10 cellular contexts compared by ENCODE assay signal in genomic region chr10:29849434-29849833, GRCh38.
A peak's percentile ranks its signal among the peaks of the same experiment; 100 is the strongest.
DNase-seq lines count a peak whose midpoint lies in the region; ATAC-seq and TF ChIP-seq lines count a peak whose summit lies in the region.
"Had no signal": no experiment of that assay in that cellular context is flagged by ENCODE, and none has a peak within 500 bp of the region (broad histone marks: within the 10 kb centered on the region; RNA-seq: fewer than 3 reads in every experiment).

No MANE protein-coding gene starts in this region.

- H3K27ac Mint-ChIP-seq in dendritic cell treated with granulocyte-macrophage colony-stimulating factor and Interleukin-4, amounts not matched to agents 40 ng/mL and 50 ng/mL, for 4 days = peak overlapping the region; percentile 67
- H3K27ac Mint-ChIP-seq: CD14-positive monocyte had no signal

- TF ChIP-seq POLR2A in body of pancreas (IDR thresholded peaks at IDR 0.05) = no peak

- TF ChIP-seq CTCF in Loucy (conservative IDR thresholded peaks at IDR 0.05; ENCODE audit: low read length) = no peak
- TF ChIP-seq CTCF in body of pancreas (IDR thresholded peaks at IDR 0.05) = no peak

- H3K4me1 Mint-ChIP-seq in dendritic cell treated with granulocyte-macrophage colony-stimulating factor and Interleukin-4, amounts not matched to agents 40 ng/mL and 50 ng/mL, for 4 days (ENCODE audit: low read depth) = peaks cover 14% of the 10 kb centered on the region

- no peaks in the 10 kb centered on the region for H3K79me2 ChIP-seq in Loucy (ENCODE audit: insufficient read depth, low read length)

- peak overlapping the region; percentile 27 for H3K4me3 ChIP-seq in Loucy (ENCODE audit: low read length, poor library complexity, severe bottlenecking)
- H3K4me3 ChIP-seq in mucosa of rectum (ENCODE audit: low read length in 2 of 2) = peak overlapping the region in 1 of 2 donors; percentile 28
- H3K4me3 ChIP-seq in body of pancreas = no peak overlapping the region
- H3K4me3 ChIP-seq: pancreas had no signal

- H3K36me3 ChIP-seq in Loucy (ENCODE audit: insufficient read depth, low read length) (no peaks in the 10 kb centered on the region), mucosa of rectum (ENCODE audit: control insufficient read depth in 2 of 2, insufficient read depth in 2 of 2, low read length in 2 of 2) (no peaks in the 10 kb centered on the region), body of pancreas (replicated peaks in 1 of 2; ENCODE audit: insufficient read depth in 1 of 2, low read depth in 2 of 2) (no peaks in the 10 kb centered on the region)
- H3K36me3 ChIP-seq: pancreas had no signal

- ATAC-seq in HG03108 (IDR thresholded peaks at IDR 0.05; ENCODE audit: unreplicated experiment) (no peak), body of pancreas (no peak)

- H3K4me3 Mint-ChIP-seq in dendritic cell treated with granulocyte-macrophage colony-stimulating factor and Interleukin-4, amounts not matched to agents 40 ng/mL and 50 ng/mL, for 4 days = peak overlapping the region; percentile 34

- DNase-seq in A172 (ENCODE audit: low spot score) = peak; percentile 90
- no peak for DNase-seq in NOMO-1 treated with dmso at 0.1 percent for 144 hours (lab: John Stamatoyannopoulos, UW; ENCODE audit: unreplicated experiment)
- no peak for DNase-seq in NCI-H2227 (lab: John Stamatoyannopoulos, UW; ENCODE audit: unreplicated experiment)
- no peak for DNase-seq in body of pancreas
- DNase-seq: pancreas had no signal

- H3K27me3 Mint-ChIP-seq in dendritic cell treated with granulocyte-macrophage colony-stimulating factor and Interleukin-4, amounts not matched to agents 40 ng/mL and 50 ng/mL, for 4 days = peaks cover 2% of the 10 kb centered on the region

- H3K9me3 ChIP-seq in Loucy (ENCODE audit: insufficient read depth, low read depth, low read length) (no peaks in the 10 kb centered on the region), mucosa of rectum (ENCODE audit: control insufficient read depth in 2 of 2, low read length in 2 of 2) (no peaks in the 10 kb centered on the region), body of pancreas (peaks cover 0 to 3% (median 0%) of the 10 kb centered on the region in 3 donors)
- H3K9me3 ChIP-seq: pancreas had no signal

- H3K9me3 Mint-ChIP-seq in dendritic cell treated with granulocyte-macrophage colony-stimulating factor and Interleukin-4, amounts not matched to agents 40 ng/mL and 50 ng/mL, for 4 days = peaks cover 7% of the 10 kb centered on the region

- H2AFZ ChIP-seq in Loucy (ENCODE audit: low read length) = no peak overlapping the region

- no peaks in the 10 kb centered on the region for H3F3A ChIP-seq in Loucy (ENCODE audit: low read depth)

- no peaks in the 10 kb centered on the region for H3K9me2 ChIP-seq in Loucy (replicated peaks; ENCODE audit: low read depth, low read length)

- no peaks in the 10 kb centered on the region for H3K36me3 Mint-ChIP-seq in dendritic cell treated with granulocyte-macrophage colony-stimulating factor and Interleukin-4, amounts not matched to agents 40 ng/mL and 50 ng/mL, for 4 days (ENCODE audit: low read depth)
- H3K36me3 Mint-ChIP-seq: CD14-positive monocyte had no signal

- H3K27me3 ChIP-seq in Loucy (ENCODE audit: insufficient read depth, low read length, poor library complexity, severe bottlenecking) (no peaks in the 10 kb centered on the region), mucosa of rectum (ENCODE audit: control insufficient read depth in 2 of 2, insufficient read depth in 2 of 2, low read length in 2 of 2) (no peaks in the 10 kb centered on the region), body of pancreas (no peaks in the 10 kb centered on the region)
- H3K27me3 ChIP-seq: pancreas had no signal

- WGBS in body of pancreas, 2 donors = 54 to 84% methylated on average over 5 of the region's 5 CpGs

- H3K4me1 ChIP-seq in Loucy (ENCODE audit: insufficient read depth, low read length, poor library complexity, severe bottlenecking) = peaks cover 17% of the 10 kb centered on the region
- H3K4me1 ChIP-seq in mucosa of rectum (ENCODE audit: control insufficient read depth in 2 of 2, insufficient read depth in 2 of 2, low read length in 2 of 2) = peaks cover 0 to 3% of the 10 kb centered on the region in 2 donors
- H3K4me1 ChIP-seq in body of pancreas = no peaks in the 10 kb centered on the region
- H3K4me1 ChIP-seq: pancreas had no signal

- intact Hi-C loops in dendritic cell treated with granulocyte-macrophage colony-stimulating factor and Interleukin-4, amounts not matched to agents 40 ng/mL and 50 ng/mL, for 4 days (cut with micrococcal nuclease) = no loop called here
- intact Hi-C loops in body of pancreas (cut with DNase I) = no loop called here

- no peaks in the 10 kb centered on the region for H4K20me1 ChIP-seq in Loucy (ENCODE audit: insufficient read depth, low read length, poor library complexity, severe bottlenecking)

- peak overlapping the region; percentile 58 to 64 for H3K27ac ChIP-seq in mucosa of rectum (ENCODE audit: low read depth in 2 of 2, low read length in 2 of 2)
- no peak overlapping the region for H3K27ac ChIP-seq in body of pancreas
- H3K27ac ChIP-seq: pancreas had no signal

- no peak overlapping the region for H3K9ac ChIP-seq in Loucy (ENCODE audit: low read depth, low read length, poor library complexity, severe bottlenecking)
- peak overlapping the region in 1 of 2 donors; percentile 27 for H3K9ac ChIP-seq in mucosa of rectum (ENCODE audit: low read depth in 1 of 2, low read length in 2 of 2)

- H3K4me2 ChIP-seq in Loucy (ENCODE audit: low read depth, low read length, poor library complexity, severe bottlenecking) = peak overlapping the region; percentile 48

Comparison
In these comparisons a context has a peak if more than half of its experiments do, and no peak if none do; other contexts are left out.
1. H3K27ac ChIP-seq: peak in mucosa of rectum (2 of 2); none in body of pancreas (0 of 4).